Comparison of ENCODE assay signal across 8 cellular contexts in genomic region chr20:50540620-50541605, GRCh38. TPM values are rescaled to one million over a fixed set of nuclear protein-coding genes. Genes with fewer than 3 reads are reported as not detected.
A peak's percentile ranks its signal among the peaks of the same experiment; 100 is the strongest.
DNase-seq lines count a peak whose midpoint lies in the region; ATAC-seq, FAIRE-seq and TF ChIP-seq lines count a peak whose summit lies in the region.

No MANE protein-coding gene starts in this region.

- H3K27ac ChIP-seq in OCI-LY3 (ENCODE audit: low read length) = peak overlapping the region; percentile 91

- no peak for TF ChIP-seq POLR2A in GM12892 (IDR thresholded peaks at IDR 0.05; ENCODE audit: low read depth, low read length)

- peak; percentile 5 for FAIRE-seq in GM12892 (lab: Jason Lieb, UNC)

- TF ChIP-seq CTCF in OCI-LY3 (IDR thresholded peaks at IDR 0.05; ENCODE audit: low read depth, low read length) (no peak), retinal pigment epithelial cell (conservative IDR thresholded peaks at IDR 0.05; ENCODE audit: low read depth, low read length) (no peak)

- ATAC-seq in GM21576 (IDR thresholded peaks at IDR 0.05; ENCODE audit: unreplicated experiment) (no peak), GM21526 (IDR thresholded peaks at IDR 0.05; ENCODE audit: low FRiP score, unreplicated experiment) (no peak)

- H2AFZ ChIP-seq in OCI-LY3 (ENCODE audit: low read depth, low read length) = no peak overlapping the region

- H3K79me2 ChIP-seq in OCI-LY3 (ENCODE audit: low read length) = peaks cover 100% of the 10 kb centered on the region

- DNase-seq in GM12892 (ENCODE audit: insufficient read length) (no peak), fibroblast of gingiva (ENCODE audit: low read depth) (peak; percentile 57), retinal pigment epithelial cell (ENCODE audit: low read depth) (peak; percentile 97), NCI-H345 treated with DMSO at 0.1 percent for 48 hours (lab: John Stamatoyannopoulos, UW; ENCODE audit: unreplicated experiment) (no peak)
- DNase-seq in stimulated activated CD4-positive, alpha-beta T cell treated with anti-CD3 and anti-CD28 coated beads, Interleukin-1b, Interleukin-23, amount 100 ng/mL, for 48 hours = no peak

- H3K27me3 ChIP-seq in OCI-LY3 (ENCODE audit: low read depth, low read length) = no peaks in the 10 kb centered on the region

- H3K9ac ChIP-seq in OCI-LY3 (ENCODE audit: low read length) = peak overlapping the region; percentile 65

- H3K9me3 ChIP-seq in OCI-LY3 (ENCODE audit: insufficient read depth, low read length) = peaks cover 7% of the 10 kb centered on the region; the same call in 1 of the 2 replicates

- peak overlapping the region; percentile 73 for H3K4me2 ChIP-seq in OCI-LY3 (ENCODE audit: low read length)

- H3K4me1 ChIP-seq in OCI-LY3 (ENCODE audit: low read length) = peaks cover 90% of the 10 kb centered on the region

- peaks cover 60% of the 10 kb centered on the region for H3K36me3 ChIP-seq in OCI-LY3 (replicated peaks; ENCODE audit: low read depth, low read length)

- peaks cover 37% of the 10 kb centered on the region for H4K20me1 ChIP-seq in OCI-LY3 (ENCODE audit: insufficient read depth, low read length)

- peak overlapping the region; percentile 57 for H3K4me3 ChIP-seq in OCI-LY3 (ENCODE audit: low read length)
- no peak overlapping the region for H3K4me3 ChIP-seq in retinal pigment epithelial cell (ENCODE audit: low read length)

RNA-seq across cellular contexts. Expression of gene PTPN1, which starts 30.7 kb away (rescaled TPM):
- polyA plus RNA-seq in GM12892 (2012; ENCODE audit: missing spikeins) = 36.9 TPM

Comparison
In these comparisons a context has a peak if more than half of its experiments do, and no peak if none do; other contexts are left out.
1. DNase-seq: peak in fibroblast of gingiva (single experiment) and retinal pigment epithelial cell (single experiment); none in GM12892 (single experiment), stimulated activated CD4-positive, alpha-beta T cell treated with anti-CD3 and anti-CD28 coated beads, Interleukin-1b, Interleukin-23, amount 100 ng/mL, for 48 hours (single experiment) and NCI-H345 treated with DMSO at 0.1 percent for 48 hours (single experiment).